In genomic region chr19:15118789-15119494, GRCh38 we compare ENCODE assay signal across 30 cellular contexts. TPM values are rescaled to one million over a fixed set of nuclear protein-coding genes. Genes with fewer than 3 reads are reported as not detected.
"Had no signal": no experiment of that assay in that cellular context is flagged by ENCODE, and none has a peak within 500 bp of the region (broad histone marks: within the 10 kb centered on the region; RNA-seq: fewer than 3 reads in every experiment).

No MANE protein-coding gene starts in this region.

- H3K4me1 ChIP-seq: breast epithelium had no signal

- H3K27me3 ChIP-seq: breast epithelium, SJSA1 had no signal

- DNase-seq: activated CD4-positive, alpha-beta T cell treated with anti-CD3 and anti-CD28 coated beads for 48 hours; activated CD4-positive, alpha-beta T cell treated with anti-CD3 and anti-CD28 coated beads, Interleukin-2, amount 50 U/mL, for 4 hours; activated CD4-positive, CD25-positive, alpha-beta regulatory T cell treated with anti-CD3 and anti-CD28 coated beads, Interleukin-2, amount 50 U/mL, for 72 hours; activated CD8-positive, alpha-beta T cell treated with anti-CD3 and anti-CD28 coated beads, Interleukin-2, amount 10 ng/mL, durations not matched to agents 7 days and 5 days; activated effector memory CD4-positive, alpha-beta T cell treated with Interleukin-2 at 50 U/mL for 16 hours; activated naive CD4-positive, alpha-beta T cell; activated T-cell treated with anti-CD3 and anti-CD28 coated beads, Interleukin-2, amount 50 U/mL, for 24 hours; KG1; NCI-H1092; NCI-H1417; NCI-H1694; NCI-H2029; NCI-H2107; NCI-H2171 treated with DMSO at 0.1 percent for 48 hours; NCI-H345; NCI-H510A; NCI-H526 treated with DMSO at 0.1 percent for 48 hours; NK-92 treated with Interleukin-12 subunit alpha and Interleukin-12 subunit beta, amount 100 ng/mL, for 24 hours; OCI-M1; SHP77; T-helper 9 cell had no signal

- H3K4me3 ChIP-seq: breast epithelium, SJSA1 had no signal

- H3K9me3 ChIP-seq: breast epithelium, SJSA1 had no signal

- H3K27ac Mint-ChIP-seq: activated CD8-positive, alpha-beta T cell treated with anti-CD3 and anti-CD28 coated beads, Interleukin-2, amount 10 ng/mL, durations not matched to agents 7 days and 5 days; activated naive CD4-positive, alpha-beta T cell treated with anti-CD3 and anti-CD28 coated beads, Interleukin-2, amount 50 U/mL, for 24 hours; activated T-cell treated with anti-CD3 and anti-CD28 coated beads, Interleukin-2, amount 50 U/mL, for 24 hours; activated T-helper 1 cell treated with anti-CD3 and anti-CD28 coated beads, Interleukin-12 subunit alpha, Interleukin-12 subunit beta, Interleukin-2, Interleukin-4 antibody, amounts not matched to agents 30 ng/mL and 10 ng/mL and 1 ng/mL, durations not matched to agents 14 hours and 24 hours and 36 hours; T-helper 1 cell treated with Interleukin-12 subunit alpha and Interleukin-12 subunit beta and Interleukin-4 antibody, amounts not matched to agents 30 μg/mL and 1 μg/mL, for 36 hours; WTC11 had no signal

- H3K4me3 Mint-ChIP-seq: activated CD8-positive, alpha-beta T cell treated with anti-CD3 and anti-CD28 coated beads, Interleukin-2, amount 10 ng/mL, durations not matched to agents 7 days and 5 days; activated naive CD4-positive, alpha-beta T cell treated with anti-CD3 and anti-CD28 coated beads, Interleukin-2, amount 50 U/mL, for 24 hours; activated T-cell treated with anti-CD3 and anti-CD28 coated beads, Interleukin-2, amount 50 U/mL, for 24 hours; activated T-helper 1 cell treated with anti-CD3 and anti-CD28 coated beads, Interleukin-12 subunit alpha, Interleukin-12 subunit beta, Interleukin-2, Interleukin-4 antibody, amounts not matched to agents 30 ng/mL and 10 ng/mL and 1 ng/mL, durations not matched to agents 14 hours and 24 hours and 36 hours; T-helper 1 cell treated with Interleukin-12 subunit alpha and Interleukin-12 subunit beta and Interleukin-4 antibody, amounts not matched to agents 30 μg/mL and 1 μg/mL, for 36 hours; WTC11 had no signal

- H3K27ac ChIP-seq: breast epithelium, SJSA1 had no signal

- H3K27me3 Mint-ChIP-seq: activated naive CD4-positive, alpha-beta T cell treated with anti-CD3 and anti-CD28 coated beads, Interleukin-2, amount 50 U/mL, for 24 hours; activated T-cell treated with anti-CD3 and anti-CD28 coated beads, Interleukin-2, amount 50 U/mL, for 24 hours had no signal

- H3K9me3 Mint-ChIP-seq: activated naive CD4-positive, alpha-beta T cell treated with anti-CD3 and anti-CD28 coated beads, Interleukin-2, amount 50 U/mL, for 24 hours; activated T-cell treated with anti-CD3 and anti-CD28 coated beads, Interleukin-2, amount 50 U/mL, for 24 hours; activated T-helper 1 cell treated with anti-CD3 and anti-CD28 coated beads, Interleukin-12 subunit alpha, Interleukin-12 subunit beta, Interleukin-2, Interleukin-4 antibody, amounts not matched to agents 30 ng/mL and 10 ng/mL and 1 ng/mL, durations not matched to agents 14 hours and 24 hours and 36 hours; T-helper 1 cell treated with Interleukin-12 subunit alpha and Interleukin-12 subunit beta and Interleukin-4 antibody, amounts not matched to agents 30 μg/mL and 1 μg/mL, for 36 hours; WTC11 had no signal

RNA-seq across cellular contexts. Expression of gene OR1I1, which starts 36.9 kb away (rescaled TPM):
- total RNA-seq: activated CD8-positive, alpha-beta T cell treated with anti-CD3 and anti-CD28 coated beads, Interleukin-2, amount 10 ng/mL, durations not matched to agents 7 days and 5 days; activated T-helper 1 cell treated with anti-CD3 and anti-CD28 coated beads, Interleukin-12 subunit alpha, Interleukin-12 subunit beta, Interleukin-2, Interleukin-4 antibody, amounts not matched to agents 30 ng/mL and 10 ng/mL and 1 ng/mL, durations not matched to agents 14 hours and 24 hours and 36 hours; aorta; breast epithelium; LHCN-M2; M059J; SJSA1; WTC11 had no signal
